ENCODE assay signal across 20 cellular contexts in genomic region chrX:16311671-16312070, GRCh38.
"Had no signal": no experiment of that assay in that cellular context is flagged by ENCODE, and none has a peak within 500 bp of the region (broad histone marks: within the 10 kb centered on the region; RNA-seq: fewer than 3 reads in every experiment).

No MANE protein-coding gene starts in this region.

- DNase-seq: KBM-7, MG63, NCI-H1092, NCI-H1436, NCI-H187, NCI-H2029, NCI-H2081 treated with DMSO at 0.1 percent for 48 hours, NCI-H2171, NCI-H226, NCI-H446, NCI-H510A, NCI-H524 treated with DMSO at 0.1 percent for 48 hours, NCI-H69, NCI-H774, Right ventricle myocardium superior, RPMI8226, SIG-M5 had no signal

- H3K4me3 ChIP-seq: MG63, SJSA1, SK-N-MC had no signal

- H3K9me3 ChIP-seq: MG63, SJSA1 had no signal

- H3K27me3 ChIP-seq: MG63, SJSA1 had no signal

- H3K36me3 ChIP-seq: MG63, SJSA1 had no signal

- H3K4me1 ChIP-seq: SJSA1 had no signal

- H3K27ac ChIP-seq: HL-60, SJSA1, SK-N-MC had no signal
